In the genomic region with DNA sequence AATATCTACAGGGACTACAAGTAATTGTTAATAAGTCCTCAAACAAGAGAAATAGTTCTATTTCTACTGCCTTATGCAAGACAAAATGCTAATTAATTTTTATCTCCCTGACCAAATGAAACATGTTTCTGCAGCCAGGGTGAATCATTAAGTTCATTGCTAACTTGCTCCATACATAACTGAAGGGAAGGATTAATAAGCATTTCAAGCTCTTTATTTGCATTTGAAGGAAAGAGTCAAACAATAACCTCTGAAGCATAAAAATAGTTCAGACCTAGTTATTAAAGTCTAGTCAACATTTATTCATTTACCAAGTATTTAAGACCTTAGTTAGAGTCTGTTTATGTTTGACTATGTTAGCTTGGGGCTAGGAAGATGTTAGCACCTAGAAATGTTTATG, we compare ENCODE assay signal across 18 cellular contexts.
DNase-seq lines count a peak whose midpoint lies in the region; ATAC-seq, FAIRE-seq and TF ChIP-seq lines count a peak whose summit lies in the region.
"Had no signal": no experiment of that assay in that cellular context is flagged by ENCODE, and none has a peak within 500 bp of the region (broad histone marks: within the 10 kb centered on the region; RNA-seq: fewer than 3 reads in every experiment).

No MANE protein-coding gene starts in this region.

- no peak overlapping the region for H3K27ac ChIP-seq in DOHH2 (ENCODE audit: low read depth, low read length)
- H3K27ac ChIP-seq: right atrium auricular region, SJSA1 had no signal

- H3K4me3 Mint-ChIP-seq in stimulated activated naive CD8-positive, alpha-beta T cell treated with anti-CD3 and anti-CD28 coated beads, Interleukin-15, amount 100 ng/mL, for 72 hours, result no peak overlapping the region
- H3K4me3 Mint-ChIP-seq: activated CD4-positive, alpha-beta T cell treated with anti-CD3 and anti-CD28 coated beads, Interleukin-2, amount 10 ng/mL, durations not matched to agents 24 days and 14 days; CD8-positive, alpha-beta T cell had no signal

- no peak overlapping the region for H3K27ac Mint-ChIP-seq in stimulated activated naive CD8-positive, alpha-beta T cell treated with anti-CD3 and anti-CD28 coated beads, Interleukin-15, amount 100 ng/mL, for 72 hours
- H3K27ac Mint-ChIP-seq: activated CD4-positive, alpha-beta T cell treated with anti-CD3 and anti-CD28 coated beads, Interleukin-2, amount 10 ng/mL, durations not matched to agents 24 days and 14 days; CD8-positive, alpha-beta T cell had no signal

- peak; percentile 56 for ATAC-seq in GM21423 (IDR thresholded peaks at IDR 0.05; ENCODE audit: unreplicated experiment)
- peak; percentile 50 for ATAC-seq in HG03196 (IDR thresholded peaks at IDR 0.05; ENCODE audit: unreplicated experiment)
- ATAC-seq in stimulated activated naive CD8-positive, alpha-beta T cell treated with anti-CD3 and anti-CD28 coated beads, Interleukin-15, amount 100 ng/mL, for 72 hours, result no peak
- ATAC-seq in HG03469 (IDR thresholded peaks at IDR 0.05; ENCODE audit: unreplicated experiment), result no peak
- ATAC-seq: CD8-positive, alpha-beta T cell had no signal

- DNase-seq in activated T-cell treated with anti-CD3 and anti-CD28 coated beads, Interleukin-2, amount 50 U/mL, for 48 hours, result no peak
- no peak for DNase-seq in stimulated activated naive CD8-positive, alpha-beta T cell treated with anti-CD3 and anti-CD28 coated beads, Interleukin-15, amount 100 ng/mL, for 72 hours
- no peak for DNase-seq in HTR-8/SVneo (ENCODE audit: insufficient read length, low spot score)
- DNase-seq: activated CD4-positive, alpha-beta T cell treated with anti-CD3 and anti-CD28 coated beads, Interleukin-2, amount 10 ng/mL, durations not matched to agents 24 days and 14 days; activated T-cell treated with anti-CD3 and anti-CD28 coated beads, Interleukin-2, amount 50 U/mL, for 1 hour; CD8-positive, alpha-beta T cell; central memory CD4-positive, alpha-beta T cell; HCEC 1CT; KG1; NCI-H2227 treated with DMSO at 0.1 percent for 48 hours had no signal

- H3K27me3 Mint-ChIP-seq in stimulated activated naive CD8-positive, alpha-beta T cell treated with anti-CD3 and anti-CD28 coated beads, Interleukin-15, amount 100 ng/mL, for 72 hours, result no peaks in the 10 kb centered on the region
- H3K27me3 Mint-ChIP-seq: activated CD4-positive, alpha-beta T cell treated with anti-CD3 and anti-CD28 coated beads, Interleukin-2, amount 10 ng/mL, durations not matched to agents 24 days and 14 days had no signal

- peaks cover 57% of the 10 kb centered on the region for H3K36me3 ChIP-seq in DOHH2 (ENCODE audit: control insufficient read depth, low read length)
- H3K36me3 ChIP-seq: right atrium auricular region, SJSA1 had no signal

- no peak for TF ChIP-seq CTCF in DOHH2 (IDR thresholded peaks at IDR 0.05; ENCODE audit: low read depth, low read length, poor library complexity, severe bottlenecking)

- H3F3A ChIP-seq in DOHH2 (ENCODE audit: control insufficient read depth, insufficient read depth), result peaks cover 2% of the 10 kb centered on the region; the same call in 1 of the 2 replicates

- no peaks in the 10 kb centered on the region for H3K9me3 Mint-ChIP-seq in stimulated activated naive CD8-positive, alpha-beta T cell treated with anti-CD3 and anti-CD28 coated beads, Interleukin-15, amount 100 ng/mL, for 72 hours
- H3K9me3 Mint-ChIP-seq: activated CD4-positive, alpha-beta T cell treated with anti-CD3 and anti-CD28 coated beads, Interleukin-2, amount 10 ng/mL, durations not matched to agents 24 days and 14 days; CD8-positive, alpha-beta T cell had no signal

- no peaks in the 10 kb centered on the region for H3K9me2 ChIP-seq in DOHH2 (replicated peaks; ENCODE audit: control insufficient read depth, low read length)

- H3K4me1 ChIP-seq in DOHH2 (ENCODE audit: control insufficient read depth, low read length), result peaks cover 68% of the 10 kb centered on the region

- no peaks in the 10 kb centered on the region for H4K20me1 ChIP-seq in DOHH2 (ENCODE audit: control insufficient read depth, insufficient read depth, low read depth, low read length)

- peak overlapping the region; percentile 33; the same call in 1 of the 2 replicates for H3K4me2 ChIP-seq in DOHH2 (ENCODE audit: low read length)

- peak; percentile 41 for FAIRE-seq in endometrium (lab: Jason Lieb, UNC)
- FAIRE-seq in HTR-8/SVneo (lab: Jason Lieb, UNC), result no peak
- FAIRE-seq: frontal cortex had no signal

- peaks cover 54% of the 10 kb centered on the region for H3K79me2 ChIP-seq in DOHH2 (ENCODE audit: control insufficient read depth, low read length)

- H3K27me3 ChIP-seq in DOHH2 (ENCODE audit: control insufficient read depth, low read length), result no peaks in the 10 kb centered on the region
- H3K27me3 ChIP-seq: right atrium auricular region, SJSA1 had no signal

- no peak overlapping the region for H3K4me3 ChIP-seq in DOHH2 (ENCODE audit: low read length)
- H3K4me3 ChIP-seq: right atrium auricular region, SJSA1 had no signal

- H3K9me3 ChIP-seq in DOHH2 (ENCODE audit: control insufficient read depth, insufficient read depth, low read length), result no peaks in the 10 kb centered on the region
- H3K9me3 ChIP-seq: right atrium auricular region, SJSA1 had no signal

- H3K4me1 Mint-ChIP-seq in stimulated activated naive CD8-positive, alpha-beta T cell treated with anti-CD3 and anti-CD28 coated beads, Interleukin-15, amount 100 ng/mL, for 72 hours, result no peaks in the 10 kb centered on the region

Comparison
In these comparisons a context has a peak if more than half of its experiments do, and no peak if none do; other contexts are left out.
1. ATAC-seq: peak in GM21423 (single experiment) and HG03196 (single experiment); none in stimulated activated naive CD8-positive, alpha-beta T cell treated with anti-CD3 and anti-CD28 coated beads, Interleukin-15, amount 100 ng/mL, for 72 hours (single experiment) and HG03469 (single experiment).